1 cellular context compared by ENCODE assay signal in the genomic region with DNA sequence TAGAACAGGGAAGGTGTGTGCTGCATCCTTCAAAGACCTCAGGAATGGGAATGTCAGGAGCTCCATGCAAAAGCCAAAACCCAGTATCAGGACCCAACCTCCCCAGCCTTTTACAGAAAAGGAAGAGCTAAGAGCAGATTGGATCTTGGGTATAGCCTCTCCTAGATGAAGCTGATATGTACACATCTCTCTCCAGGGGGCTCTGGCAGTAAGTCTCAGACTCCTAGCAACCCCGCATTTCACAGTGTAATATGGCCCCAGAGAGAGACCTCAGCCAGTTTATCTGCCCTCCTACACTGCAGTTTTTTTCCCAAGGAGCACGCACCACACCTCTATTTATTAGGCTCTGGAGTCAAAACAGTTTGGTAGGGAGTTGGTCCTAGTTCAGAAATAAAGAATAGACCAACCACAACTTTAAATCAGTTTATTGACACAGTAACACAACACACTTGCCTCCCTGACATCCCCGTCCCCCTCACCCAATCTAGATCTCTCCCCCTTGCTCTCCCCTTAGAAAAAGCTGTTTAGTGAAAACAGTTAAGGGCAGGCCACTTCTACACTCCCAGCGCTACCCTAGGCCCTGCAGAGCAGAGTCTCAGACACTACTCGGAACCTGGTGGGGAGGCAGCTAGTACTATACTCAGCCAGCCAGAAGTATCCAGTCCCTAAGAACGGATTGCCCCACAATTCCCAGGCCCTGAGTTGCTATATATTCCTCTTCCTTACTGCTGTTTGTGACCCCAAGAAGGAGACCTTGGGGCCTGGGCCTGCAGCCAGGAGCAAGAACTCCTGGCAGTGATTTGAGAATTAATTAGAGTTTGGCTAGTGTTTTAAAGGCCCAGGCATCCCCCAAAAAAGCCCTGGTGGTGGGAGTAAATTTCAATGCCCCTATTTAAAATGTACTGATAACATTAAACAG.
TF ChIP-seq lines count a peak whose summit lies in the region.

No MANE protein-coding gene starts in this region.

TF ChIP-seq in GM12878, 131 proteins besides CTCF, POLR2A, EP300 and RAD21:
- TF ChIP-seq, protein P1, sequence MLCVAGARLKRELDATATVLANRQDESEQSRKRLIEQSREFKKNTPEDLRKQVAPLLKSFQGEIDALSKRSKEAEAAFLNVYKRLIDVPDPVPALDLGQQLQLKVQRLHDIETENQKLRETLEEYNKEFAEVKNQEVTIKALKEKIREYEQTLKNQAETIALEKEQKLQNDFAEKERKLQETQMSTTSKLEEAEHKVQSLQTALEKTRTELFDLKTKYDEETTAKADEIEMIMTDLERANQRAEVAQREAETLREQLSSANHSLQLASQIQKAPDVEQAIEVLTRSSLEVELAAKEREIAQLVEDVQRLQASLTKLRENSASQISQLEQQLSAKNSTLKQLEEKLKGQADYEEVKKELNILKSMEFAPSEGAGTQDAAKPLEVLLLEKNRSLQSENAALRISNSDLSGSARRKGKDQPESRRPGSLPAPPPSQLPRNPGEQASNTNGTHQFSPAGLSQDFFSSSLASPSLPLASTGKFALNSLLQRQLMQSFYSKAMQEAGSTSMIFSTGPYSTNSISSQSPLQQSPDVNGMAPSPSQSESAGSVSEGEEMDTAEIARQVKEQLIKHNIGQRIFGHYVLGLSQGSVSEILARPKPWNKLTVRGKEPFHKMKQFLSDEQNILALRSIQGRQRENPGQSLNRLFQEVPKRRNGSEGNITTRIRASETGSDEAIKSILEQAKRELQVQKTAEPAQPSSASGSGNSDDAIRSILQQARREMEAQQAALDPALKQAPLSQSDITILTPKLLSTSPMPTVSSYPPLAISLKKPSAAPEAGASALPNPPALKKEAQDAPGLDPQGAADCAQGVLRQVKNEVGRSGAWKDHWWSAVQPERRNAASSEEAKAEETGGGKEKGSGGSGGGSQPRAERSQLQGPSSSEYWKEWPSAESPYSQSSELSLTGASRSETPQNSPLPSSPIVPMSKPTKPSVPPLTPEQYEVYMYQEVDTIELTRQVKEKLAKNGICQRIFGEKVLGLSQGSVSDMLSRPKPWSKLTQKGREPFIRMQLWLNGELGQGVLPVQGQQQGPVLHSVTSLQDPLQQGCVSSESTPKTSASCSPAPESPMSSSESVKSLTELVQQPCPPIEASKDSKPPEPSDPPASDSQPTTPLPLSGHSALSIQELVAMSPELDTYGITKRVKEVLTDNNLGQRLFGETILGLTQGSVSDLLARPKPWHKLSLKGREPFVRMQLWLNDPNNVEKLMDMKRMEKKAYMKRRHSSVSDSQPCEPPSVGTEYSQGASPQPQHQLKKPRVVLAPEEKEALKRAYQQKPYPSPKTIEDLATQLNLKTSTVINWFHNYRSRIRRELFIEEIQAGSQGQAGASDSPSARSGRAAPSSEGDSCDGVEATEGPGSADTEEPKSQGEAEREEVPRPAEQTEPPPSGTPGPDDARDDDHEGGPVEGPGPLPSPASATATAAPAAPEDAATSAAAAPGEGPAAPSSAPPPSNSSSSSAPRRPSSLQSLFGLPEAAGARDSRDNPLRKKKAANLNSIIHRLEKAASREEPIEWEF (IDR thresholded peaks at IDR 0.05; ENCODE audit: insufficient replicate concordance, low read depth, low read length), result no peak
- TF ChIP-seq, protein P2, sequence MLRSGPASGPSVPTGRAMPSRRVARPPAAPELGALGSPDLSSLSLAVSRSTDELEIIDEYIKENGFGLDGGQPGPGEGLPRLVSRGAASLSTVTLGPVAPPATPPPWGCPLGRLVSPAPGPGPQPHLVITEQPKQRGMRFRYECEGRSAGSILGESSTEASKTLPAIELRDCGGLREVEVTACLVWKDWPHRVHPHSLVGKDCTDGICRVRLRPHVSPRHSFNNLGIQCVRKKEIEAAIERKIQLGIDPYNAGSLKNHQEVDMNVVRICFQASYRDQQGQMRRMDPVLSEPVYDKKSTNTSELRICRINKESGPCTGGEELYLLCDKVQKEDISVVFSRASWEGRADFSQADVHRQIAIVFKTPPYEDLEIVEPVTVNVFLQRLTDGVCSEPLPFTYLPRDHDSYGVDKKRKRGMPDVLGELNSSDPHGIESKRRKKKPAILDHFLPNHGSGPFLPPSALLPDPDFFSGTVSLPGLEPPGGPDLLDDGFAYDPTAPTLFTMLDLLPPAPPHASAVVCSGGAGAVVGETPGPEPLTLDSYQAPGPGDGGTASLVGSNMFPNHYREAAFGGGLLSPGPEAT (IDR thresholded peaks at IDR 0.05; ENCODE audit: low read depth), result no peak
- TF ChIP-seq, protein P3, sequence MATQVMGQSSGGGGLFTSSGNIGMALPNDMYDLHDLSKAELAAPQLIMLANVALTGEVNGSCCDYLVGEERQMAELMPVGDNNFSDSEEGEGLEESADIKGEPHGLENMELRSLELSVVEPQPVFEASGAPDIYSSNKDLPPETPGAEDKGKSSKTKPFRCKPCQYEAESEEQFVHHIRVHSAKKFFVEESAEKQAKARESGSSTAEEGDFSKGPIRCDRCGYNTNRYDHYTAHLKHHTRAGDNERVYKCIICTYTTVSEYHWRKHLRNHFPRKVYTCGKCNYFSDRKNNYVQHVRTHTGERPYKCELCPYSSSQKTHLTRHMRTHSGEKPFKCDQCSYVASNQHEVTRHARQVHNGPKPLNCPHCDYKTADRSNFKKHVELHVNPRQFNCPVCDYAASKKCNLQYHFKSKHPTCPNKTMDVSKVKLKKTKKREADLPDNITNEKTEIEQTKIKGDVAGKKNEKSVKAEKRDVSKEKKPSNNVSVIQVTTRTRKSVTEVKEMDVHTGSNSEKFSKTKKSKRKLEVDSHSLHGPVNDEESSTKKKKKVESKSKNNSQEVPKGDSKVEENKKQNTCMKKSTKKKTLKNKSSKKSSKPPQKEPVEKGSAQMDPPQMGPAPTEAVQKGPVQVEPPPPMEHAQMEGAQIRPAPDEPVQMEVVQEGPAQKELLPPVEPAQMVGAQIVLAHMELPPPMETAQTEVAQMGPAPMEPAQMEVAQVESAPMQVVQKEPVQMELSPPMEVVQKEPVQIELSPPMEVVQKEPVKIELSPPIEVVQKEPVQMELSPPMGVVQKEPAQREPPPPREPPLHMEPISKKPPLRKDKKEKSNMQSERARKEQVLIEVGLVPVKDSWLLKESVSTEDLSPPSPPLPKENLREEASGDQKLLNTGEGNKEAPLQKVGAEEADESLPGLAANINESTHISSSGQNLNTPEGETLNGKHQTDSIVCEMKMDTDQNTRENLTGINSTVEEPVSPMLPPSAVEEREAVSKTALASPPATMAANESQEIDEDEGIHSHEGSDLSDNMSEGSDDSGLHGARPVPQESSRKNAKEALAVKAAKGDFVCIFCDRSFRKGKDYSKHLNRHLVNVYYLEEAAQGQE (IDR thresholded peaks at IDR 0.05; ENCODE audit: low read depth, low read length), result no peak
- TF ChIP-seq CHD2 (IDR thresholded peaks at IDR 0.05; ENCODE audit: borderline replicate concordance, low read depth, low read length), result no peak
- TF ChIP-seq, protein P4, sequence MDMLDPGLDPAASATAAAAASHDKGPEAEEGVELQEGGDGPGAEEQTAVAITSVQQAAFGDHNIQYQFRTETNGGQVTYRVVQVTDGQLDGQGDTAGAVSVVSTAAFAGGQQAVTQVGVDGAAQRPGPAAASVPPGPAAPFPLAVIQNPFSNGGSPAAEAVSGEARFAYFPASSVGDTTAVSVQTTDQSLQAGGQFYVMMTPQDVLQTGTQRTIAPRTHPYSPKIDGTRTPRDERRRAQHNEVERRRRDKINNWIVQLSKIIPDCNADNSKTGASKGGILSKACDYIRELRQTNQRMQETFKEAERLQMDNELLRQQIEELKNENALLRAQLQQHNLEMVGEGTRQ (IDR thresholded peaks at IDR 0.05; ENCODE audit: borderline replicate concordance, low read depth, low read length), result no peak
- TF ChIP-seq MXI1 (IDR thresholded peaks at IDR 0.05; ENCODE audit: low read depth, low read length), result no peak
- TF ChIP-seq IKZF1 (conservative IDR thresholded peaks at IDR 0.05), result no peak
- no peak for TF ChIP-seq MTA2 (IDR thresholded peaks at IDR 0.05; ENCODE audit: low read depth)
- TF ChIP-seq HCFC1 (IDR thresholded peaks at IDR 0.05; ENCODE audit: low read length), result no peak
- TF ChIP-seq, protein P5, sequence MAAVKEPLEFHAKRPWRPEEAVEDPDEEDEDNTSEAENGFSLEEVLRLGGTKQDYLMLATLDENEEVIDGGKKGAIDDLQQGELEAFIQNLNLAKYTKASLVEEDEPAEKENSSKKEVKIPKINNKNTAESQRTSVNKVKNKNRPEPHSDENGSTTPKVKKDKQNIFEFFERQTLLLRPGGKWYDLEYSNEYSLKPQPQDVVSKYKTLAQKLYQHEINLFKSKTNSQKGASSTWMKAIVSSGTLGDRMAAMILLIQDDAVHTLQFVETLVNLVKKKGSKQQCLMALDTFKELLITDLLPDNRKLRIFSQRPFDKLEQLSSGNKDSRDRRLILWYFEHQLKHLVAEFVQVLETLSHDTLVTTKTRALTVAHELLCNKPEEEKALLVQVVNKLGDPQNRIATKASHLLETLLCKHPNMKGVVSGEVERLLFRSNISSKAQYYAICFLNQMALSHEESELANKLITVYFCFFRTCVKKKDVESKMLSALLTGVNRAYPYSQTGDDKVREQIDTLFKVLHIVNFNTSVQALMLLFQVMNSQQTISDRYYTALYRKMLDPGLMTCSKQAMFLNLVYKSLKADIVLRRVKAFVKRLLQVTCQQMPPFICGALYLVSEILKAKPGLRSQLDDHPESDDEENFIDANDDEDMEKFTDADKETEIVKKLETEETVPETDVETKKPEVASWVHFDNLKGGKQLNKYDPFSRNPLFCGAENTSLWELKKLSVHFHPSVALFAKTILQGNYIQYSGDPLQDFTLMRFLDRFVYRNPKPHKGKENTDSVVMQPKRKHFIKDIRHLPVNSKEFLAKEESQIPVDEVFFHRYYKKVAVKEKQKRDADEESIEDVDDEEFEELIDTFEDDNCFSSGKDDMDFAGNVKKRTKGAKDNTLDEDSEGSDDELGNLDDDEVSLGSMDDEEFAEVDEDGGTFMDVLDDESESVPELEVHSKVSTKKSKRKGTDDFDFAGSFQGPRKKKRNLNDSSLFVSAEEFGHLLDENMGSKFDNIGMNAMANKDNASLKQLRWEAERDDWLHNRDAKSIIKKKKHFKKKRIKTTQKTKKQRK (IDR thresholded peaks at IDR 0.05; ENCODE audit: low read depth, low read length), result no peak
- no peak for TF ChIP-seq SUZ12 (IDR thresholded peaks at IDR 0.05; ENCODE audit: unreplicated experiment)
- no peak for TF ChIP-seq RB1 (IDR thresholded peaks at IDR 0.05; ENCODE audit: borderline replicate concordance)
- no peak for TF ChIP-seq STAT3 (IDR thresholded peaks at IDR 0.05; ENCODE audit: low read depth, low read length)
- TF ChIP-seq MEF2A (IDR thresholded peaks at IDR 0.05; ENCODE audit: insufficient read depth, low read depth, low read length), result no peak
- no peak for TF ChIP-seq SMAD1 (IDR thresholded peaks at IDR 0.05; ENCODE audit: low read depth, partially characterized antibody)
- no peak for TF ChIP-seq SMARCA5 (IDR thresholded peaks at IDR 0.05)
TF ChIP-seq in GM12878: peak in this region for 0.
